ENCODE assay signal across 1 cellular context in the genomic region with DNA sequence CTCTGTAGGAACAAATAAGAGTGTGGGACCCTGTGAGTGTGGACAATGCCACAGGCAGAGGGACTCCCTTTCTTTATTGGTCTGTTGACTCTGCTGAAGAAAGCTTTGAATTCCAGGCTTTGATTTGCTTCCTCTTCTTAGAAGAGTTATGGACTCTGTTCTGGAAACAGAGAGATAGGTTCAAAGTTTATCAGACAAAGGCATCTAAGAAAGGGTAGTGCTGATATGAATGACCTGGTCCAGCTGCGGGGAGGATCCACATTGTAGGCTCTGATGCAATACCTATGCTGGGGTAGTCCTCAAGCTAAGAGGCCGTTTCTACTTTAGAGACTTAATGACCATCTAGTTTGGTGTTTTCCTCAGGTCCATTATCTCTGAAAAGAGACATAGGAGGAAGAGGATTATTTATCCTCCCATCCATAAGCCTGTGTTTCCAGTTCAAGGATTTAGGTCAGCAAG.
TF ChIP-seq lines count a peak whose summit lies in the region.

No MANE protein-coding gene starts in this region.

TF ChIP-seq in HepG2, 621 proteins besides CTCF, POLR2A, EP300 and RAD21 (continued from another document and continues in another):
- no peak for TF ChIP-seq ZNF670 (CRISPR knock-in tag; IDR thresholded peaks at IDR 0.05; ENCODE audit: borderline replicate concordance)
- TF ChIP-seq, protein P1, sequence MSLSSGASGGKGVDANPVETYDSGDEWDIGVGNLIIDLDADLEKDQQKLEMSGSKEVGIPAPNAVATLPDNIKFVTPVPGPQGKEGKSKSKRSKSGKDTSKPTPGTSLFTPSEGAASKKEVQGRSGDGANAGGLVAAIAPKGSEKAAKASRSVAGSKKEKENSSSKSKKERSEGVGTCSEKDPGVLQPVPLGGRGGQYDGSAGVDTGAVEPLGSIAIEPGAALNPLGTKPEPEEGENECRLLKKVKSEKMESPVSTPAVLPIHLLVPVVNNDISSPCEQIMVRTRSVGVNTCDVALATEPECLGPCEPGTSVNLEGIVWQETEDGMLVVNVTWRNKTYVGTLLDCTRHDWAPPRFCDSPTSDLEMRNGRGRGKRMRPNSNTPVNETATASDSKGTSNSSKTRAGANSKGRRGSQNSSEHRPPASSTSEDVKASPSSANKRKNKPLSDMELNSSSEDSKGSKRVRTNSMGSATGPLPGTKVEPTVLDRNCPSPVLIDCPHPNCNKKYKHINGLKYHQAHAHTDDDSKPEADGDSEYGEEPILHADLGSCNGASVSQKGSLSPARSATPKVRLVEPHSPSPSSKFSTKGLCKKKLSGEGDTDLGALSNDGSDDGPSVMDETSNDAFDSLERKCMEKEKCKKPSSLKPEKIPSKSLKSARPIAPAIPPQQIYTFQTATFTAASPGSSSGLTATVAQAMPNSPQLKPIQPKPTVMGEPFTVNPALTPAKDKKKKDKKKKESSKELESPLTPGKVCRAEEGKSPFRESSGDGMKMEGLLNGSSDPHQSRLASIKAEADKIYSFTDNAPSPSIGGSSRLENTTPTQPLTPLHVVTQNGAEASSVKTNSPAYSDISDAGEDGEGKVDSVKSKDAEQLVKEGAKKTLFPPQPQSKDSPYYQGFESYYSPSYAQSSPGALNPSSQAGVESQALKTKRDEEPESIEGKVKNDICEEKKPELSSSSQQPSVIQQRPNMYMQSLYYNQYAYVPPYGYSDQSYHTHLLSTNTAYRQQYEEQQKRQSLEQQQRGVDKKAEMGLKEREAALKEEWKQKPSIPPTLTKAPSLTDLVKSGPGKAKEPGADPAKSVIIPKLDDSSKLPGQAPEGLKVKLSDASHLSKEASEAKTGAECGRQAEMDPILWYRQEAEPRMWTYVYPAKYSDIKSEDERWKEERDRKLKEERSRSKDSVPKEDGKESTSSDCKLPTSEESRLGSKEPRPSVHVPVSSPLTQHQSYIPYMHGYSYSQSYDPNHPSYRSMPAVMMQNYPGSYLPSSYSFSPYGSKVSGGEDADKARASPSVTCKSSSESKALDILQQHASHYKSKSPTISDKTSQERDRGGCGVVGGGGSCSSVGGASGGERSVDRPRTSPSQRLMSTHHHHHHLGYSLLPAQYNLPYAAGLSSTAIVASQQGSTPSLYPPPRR (CRISPR knock-in tag; IDR thresholded peaks at IDR 0.05; ENCODE audit: borderline replicate concordance): peak; percentile 55; the same call in 1 of the 2 replicates
- no peak for TF ChIP-seq KMT2A (CRISPR knock-in tag; IDR thresholded peaks at IDR 0.05)
- TF ChIP-seq, protein P2, sequence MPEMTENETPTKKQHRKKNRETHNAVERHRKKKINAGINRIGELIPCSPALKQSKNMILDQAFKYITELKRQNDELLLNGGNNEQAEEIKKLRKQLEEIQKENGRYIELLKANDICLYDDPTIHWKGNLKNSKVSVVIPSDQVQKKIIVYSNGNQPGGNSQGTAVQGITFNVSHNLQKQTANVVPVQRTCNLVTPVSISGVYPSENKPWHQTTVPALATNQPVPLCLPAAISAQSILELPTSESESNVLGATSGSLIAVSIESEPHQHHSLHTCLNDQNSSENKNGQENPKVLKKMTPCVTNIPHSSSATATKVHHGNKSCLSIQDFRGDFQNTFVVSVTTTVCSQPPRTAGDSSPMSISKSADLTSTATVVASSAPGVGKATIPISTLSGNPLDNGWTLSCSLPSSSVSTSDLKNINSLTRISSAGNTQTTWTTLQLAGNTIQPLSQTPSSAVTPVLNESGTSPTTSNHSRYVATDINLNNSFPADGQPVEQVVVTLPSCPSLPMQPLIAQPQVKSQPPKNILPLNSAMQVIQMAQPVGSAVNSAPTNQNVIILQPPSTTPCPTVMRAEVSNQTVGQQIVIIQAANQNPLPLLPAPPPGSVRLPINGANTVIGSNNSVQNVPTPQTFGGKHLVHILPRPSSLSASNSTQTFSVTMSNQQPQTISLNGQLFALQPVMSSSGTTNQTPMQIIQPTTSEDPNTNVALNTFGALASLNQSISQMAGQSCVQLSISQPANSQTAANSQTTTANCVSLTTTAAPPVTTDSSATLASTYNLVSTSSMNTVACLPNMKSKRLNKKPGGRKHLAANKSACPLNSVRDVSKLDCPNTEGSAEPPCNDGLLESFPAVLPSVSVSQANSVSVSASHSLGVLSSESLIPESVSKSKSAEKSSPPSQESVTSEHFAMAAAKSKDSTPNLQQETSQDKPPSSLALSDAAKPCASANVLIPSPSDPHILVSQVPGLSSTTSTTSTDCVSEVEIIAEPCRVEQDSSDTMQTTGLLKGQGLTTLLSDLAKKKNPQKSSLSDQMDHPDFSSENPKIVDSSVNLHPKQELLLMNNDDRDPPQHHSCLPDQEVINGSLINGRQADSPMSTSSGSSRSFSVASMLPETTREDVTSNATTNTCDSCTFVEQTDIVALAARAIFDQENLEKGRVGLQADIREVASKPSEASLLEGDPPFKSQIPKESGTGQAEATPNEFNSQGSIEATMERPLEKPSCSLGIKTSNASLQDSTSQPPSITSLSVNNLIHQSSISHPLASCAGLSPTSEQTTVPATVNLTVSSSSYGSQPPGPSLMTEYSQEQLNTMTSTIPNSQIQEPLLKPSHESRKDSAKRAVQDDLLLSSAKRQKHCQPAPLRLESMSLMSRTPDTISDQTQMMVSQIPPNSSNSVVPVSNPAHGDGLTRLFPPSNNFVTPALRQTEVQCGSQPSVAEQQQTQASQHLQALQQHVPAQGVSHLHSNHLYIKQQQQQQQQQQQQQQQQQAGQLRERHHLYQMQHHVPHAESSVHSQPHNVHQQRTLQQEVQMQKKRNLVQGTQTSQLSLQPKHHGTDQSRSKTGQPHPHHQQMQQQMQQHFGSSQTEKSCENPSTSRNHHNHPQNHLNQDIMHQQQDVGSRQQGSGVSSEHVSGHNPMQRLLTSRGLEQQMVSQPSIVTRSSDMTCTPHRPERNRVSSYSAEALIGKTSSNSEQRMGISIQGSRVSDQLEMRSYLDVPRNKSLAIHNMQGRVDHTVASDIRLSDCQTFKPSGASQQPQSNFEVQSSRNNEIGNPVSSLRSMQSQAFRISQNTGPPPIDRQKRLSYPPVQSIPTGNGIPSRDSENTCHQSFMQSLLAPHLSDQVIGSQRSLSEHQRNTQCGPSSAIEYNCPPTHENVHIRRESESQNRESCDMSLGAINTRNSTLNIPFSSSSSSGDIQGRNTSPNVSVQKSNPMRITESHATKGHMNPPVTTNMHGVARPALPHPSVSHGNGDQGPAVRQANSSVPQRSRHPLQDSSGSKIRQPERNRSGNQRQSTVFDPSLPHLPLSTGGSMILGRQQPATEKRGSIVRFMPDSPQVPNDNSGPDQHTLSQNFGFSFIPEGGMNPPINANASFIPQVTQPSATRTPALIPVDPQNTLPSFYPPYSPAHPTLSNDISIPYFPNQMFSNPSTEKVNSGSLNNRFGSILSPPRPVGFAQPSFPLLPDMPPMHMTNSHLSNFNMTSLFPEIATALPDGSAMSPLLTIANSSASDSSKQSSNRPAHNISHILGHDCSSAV (CRISPR knock-in tag; IDR thresholded peaks at IDR 0.05; ENCODE audit: borderline replicate concordance): no peak
- no peak for TF ChIP-seq ZFP82 (CRISPR knock-in tag; IDR thresholded peaks at IDR 0.05; ENCODE audit: borderline replicate concordance)
- no peak for TF ChIP-seq KLF13 (CRISPR knock-in tag; IDR thresholded peaks at IDR 0.05)
- no peak for TF ChIP-seq MIXL1 (CRISPR knock-in tag; IDR thresholded peaks at IDR 0.05)
- no peak for TF ChIP-seq ZMYM4 (CRISPR knock-in tag; IDR thresholded peaks at IDR 0.05)
- peak; percentile 97 for TF ChIP-seq CEBPG (CRISPR knock-in tag; IDR thresholded peaks at IDR 0.05)
- TF ChIP-seq, protein P3, sequence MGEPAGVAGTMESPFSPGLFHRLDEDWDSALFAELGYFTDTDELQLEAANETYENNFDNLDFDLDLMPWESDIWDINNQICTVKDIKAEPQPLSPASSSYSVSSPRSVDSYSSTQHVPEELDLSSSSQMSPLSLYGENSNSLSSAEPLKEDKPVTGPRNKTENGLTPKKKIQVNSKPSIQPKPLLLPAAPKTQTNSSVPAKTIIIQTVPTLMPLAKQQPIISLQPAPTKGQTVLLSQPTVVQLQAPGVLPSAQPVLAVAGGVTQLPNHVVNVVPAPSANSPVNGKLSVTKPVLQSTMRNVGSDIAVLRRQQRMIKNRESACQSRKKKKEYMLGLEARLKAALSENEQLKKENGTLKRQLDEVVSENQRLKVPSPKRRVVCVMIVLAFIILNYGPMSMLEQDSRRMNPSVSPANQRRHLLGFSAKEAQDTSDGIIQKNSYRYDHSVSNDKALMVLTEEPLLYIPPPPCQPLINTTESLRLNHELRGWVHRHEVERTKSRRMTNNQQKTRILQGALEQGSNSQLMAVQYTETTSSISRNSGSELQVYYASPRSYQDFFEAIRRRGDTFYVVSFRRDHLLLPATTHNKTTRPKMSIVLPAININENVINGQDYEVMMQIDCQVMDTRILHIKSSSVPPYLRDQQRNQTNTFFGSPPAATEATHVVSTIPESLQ (CRISPR knock-in tag; conservative IDR thresholded peaks at IDR 0.05): no peak
- no peak for TF ChIP-seq ZNF136 (CRISPR knock-in tag; IDR thresholded peaks at IDR 0.05; ENCODE audit: low read depth)
- no peak for TF ChIP-seq ZNF17 (CRISPR knock-in tag; IDR thresholded peaks at IDR 0.05)
- TF ChIP-seq, protein P4, sequence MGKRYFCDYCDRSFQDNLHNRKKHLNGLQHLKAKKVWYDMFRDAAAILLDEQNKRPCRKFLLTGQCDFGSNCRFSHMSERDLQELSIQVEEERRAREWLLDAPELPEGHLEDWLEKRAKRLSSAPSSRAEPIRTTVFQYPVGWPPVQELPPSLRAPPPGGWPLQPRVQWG (CRISPR knock-in tag; IDR thresholded peaks at IDR 0.05; ENCODE audit: borderline replicate concordance, low read depth): no peak
- TF ChIP-seq ZNF550 (CRISPR knock-in tag; IDR thresholded peaks at IDR 0.05; ENCODE audit: borderline replicate concordance): no peak
- TF ChIP-seq, protein P5, sequence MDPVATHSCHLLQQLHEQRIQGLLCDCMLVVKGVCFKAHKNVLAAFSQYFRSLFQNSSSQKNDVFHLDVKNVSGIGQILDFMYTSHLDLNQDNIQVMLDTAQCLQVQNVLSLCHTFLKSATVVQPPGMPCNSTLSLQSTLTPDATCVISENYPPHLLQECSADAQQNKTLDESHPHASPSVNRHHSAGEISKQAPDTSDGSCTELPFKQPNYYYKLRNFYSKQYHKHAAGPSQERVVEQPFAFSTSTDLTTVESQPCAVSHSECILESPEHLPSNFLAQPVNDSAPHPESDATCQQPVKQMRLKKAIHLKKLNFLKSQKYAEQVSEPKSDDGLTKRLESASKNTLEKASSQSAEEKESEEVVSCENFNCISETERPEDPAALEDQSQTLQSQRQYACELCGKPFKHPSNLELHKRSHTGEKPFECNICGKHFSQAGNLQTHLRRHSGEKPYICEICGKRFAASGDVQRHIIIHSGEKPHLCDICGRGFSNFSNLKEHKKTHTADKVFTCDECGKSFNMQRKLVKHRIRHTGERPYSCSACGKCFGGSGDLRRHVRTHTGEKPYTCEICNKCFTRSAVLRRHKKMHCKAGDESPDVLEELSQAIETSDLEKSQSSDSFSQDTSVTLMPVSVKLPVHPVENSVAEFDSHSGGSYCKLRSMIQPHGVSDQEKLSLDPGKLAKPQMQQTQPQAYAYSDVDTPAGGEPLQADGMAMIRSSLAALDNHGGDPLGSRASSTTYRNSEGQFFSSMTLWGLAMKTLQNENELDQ (CRISPR knock-in tag; IDR thresholded peaks at IDR 0.05; ENCODE audit: borderline replicate concordance): no peak
- TF ChIP-seq DNMT1 (CRISPR knock-in tag; IDR thresholded peaks at IDR 0.05): no peak
- TF ChIP-seq, protein P6, sequence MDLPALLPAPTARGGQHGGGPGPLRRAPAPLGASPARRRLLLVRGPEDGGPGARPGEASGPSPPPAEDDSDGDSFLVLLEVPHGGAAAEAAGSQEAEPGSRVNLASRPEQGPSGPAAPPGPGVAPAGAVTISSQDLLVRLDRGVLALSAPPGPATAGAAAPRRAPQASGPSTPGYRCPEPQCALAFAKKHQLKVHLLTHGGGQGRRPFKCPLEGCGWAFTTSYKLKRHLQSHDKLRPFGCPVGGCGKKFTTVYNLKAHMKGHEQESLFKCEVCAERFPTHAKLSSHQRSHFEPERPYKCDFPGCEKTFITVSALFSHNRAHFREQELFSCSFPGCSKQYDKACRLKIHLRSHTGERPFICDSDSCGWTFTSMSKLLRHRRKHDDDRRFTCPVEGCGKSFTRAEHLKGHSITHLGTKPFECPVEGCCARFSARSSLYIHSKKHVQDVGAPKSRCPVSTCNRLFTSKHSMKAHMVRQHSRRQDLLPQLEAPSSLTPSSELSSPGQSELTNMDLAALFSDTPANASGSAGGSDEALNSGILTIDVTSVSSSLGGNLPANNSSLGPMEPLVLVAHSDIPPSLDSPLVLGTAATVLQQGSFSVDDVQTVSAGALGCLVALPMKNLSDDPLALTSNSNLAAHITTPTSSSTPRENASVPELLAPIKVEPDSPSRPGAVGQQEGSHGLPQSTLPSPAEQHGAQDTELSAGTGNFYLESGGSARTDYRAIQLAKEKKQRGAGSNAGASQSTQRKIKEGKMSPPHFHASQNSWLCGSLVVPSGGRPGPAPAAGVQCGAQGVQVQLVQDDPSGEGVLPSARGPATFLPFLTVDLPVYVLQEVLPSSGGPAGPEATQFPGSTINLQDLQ (CRISPR knock-in tag; IDR thresholded peaks at IDR 0.05): no peak
- no peak for TF ChIP-seq ZNF547 (CRISPR knock-in tag; IDR thresholded peaks at IDR 0.05)
- TF ChIP-seq ZNF605 (CRISPR knock-in tag; IDR thresholded peaks at IDR 0.05): peak; percentile 50; the same call in 1 of the 2 replicates
- TF ChIP-seq CHD4 (IDR thresholded peaks at IDR 0.05; ENCODE audit: borderline replicate concordance, low read length): no peak
- no peak for TF ChIP-seq NFRKB (IDR thresholded peaks at IDR 0.05)
- no peak for TF ChIP-seq FOXM1 (CRISPR knock-in tag; IDR thresholded peaks at IDR 0.05)
- TF ChIP-seq ERF (CRISPR knock-in tag; IDR thresholded peaks at IDR 0.05): peak; percentile 83
- no peak for TF ChIP-seq ZNF563 (CRISPR knock-in tag; IDR thresholded peaks at IDR 0.05)
- TF ChIP-seq DMAP1 (CRISPR knock-in tag; IDR thresholded peaks at IDR 0.05): no peak
- TF ChIP-seq ZFX (CRISPR knock-in tag; IDR thresholded peaks at IDR 0.05; ENCODE audit: low read depth): no peak; the same call in 1 of the 2 replicates
- TF ChIP-seq MLLT10 (CRISPR knock-in tag; IDR thresholded peaks at IDR 0.05): no peak
- no peak for TF ChIP-seq HNRNPL (IDR thresholded peaks at IDR 0.05; ENCODE audit: low read depth, low read length)
- TF ChIP-seq ZNF33A (CRISPR knock-in tag; IDR thresholded peaks at IDR 0.05; ENCODE audit: borderline replicate concordance): no peak
- TF ChIP-seq ZNF720 (CRISPR knock-in tag; IDR thresholded peaks at IDR 0.05): no peak
- TF ChIP-seq MBD4 (IDR thresholded peaks at IDR 0.05; ENCODE audit: borderline replicate concordance, low read length): no peak
- TF ChIP-seq CEBPB (IDR thresholded peaks at IDR 0.05; ENCODE audit: borderline replicate concordance, low read depth, low read length): peak; percentile 87
- no peak for TF ChIP-seq TOE1 (CRISPR knock-in tag; IDR thresholded peaks at IDR 0.05)
- no peak for TF ChIP-seq ZNF180 (CRISPR knock-in tag; IDR thresholded peaks at IDR 0.05; ENCODE audit: borderline replicate concordance, low read depth)
- no peak for TF ChIP-seq ZNF841 (CRISPR knock-in tag; IDR thresholded peaks at IDR 0.05; ENCODE audit: borderline replicate concordance)
- TF ChIP-seq, protein P7, sequence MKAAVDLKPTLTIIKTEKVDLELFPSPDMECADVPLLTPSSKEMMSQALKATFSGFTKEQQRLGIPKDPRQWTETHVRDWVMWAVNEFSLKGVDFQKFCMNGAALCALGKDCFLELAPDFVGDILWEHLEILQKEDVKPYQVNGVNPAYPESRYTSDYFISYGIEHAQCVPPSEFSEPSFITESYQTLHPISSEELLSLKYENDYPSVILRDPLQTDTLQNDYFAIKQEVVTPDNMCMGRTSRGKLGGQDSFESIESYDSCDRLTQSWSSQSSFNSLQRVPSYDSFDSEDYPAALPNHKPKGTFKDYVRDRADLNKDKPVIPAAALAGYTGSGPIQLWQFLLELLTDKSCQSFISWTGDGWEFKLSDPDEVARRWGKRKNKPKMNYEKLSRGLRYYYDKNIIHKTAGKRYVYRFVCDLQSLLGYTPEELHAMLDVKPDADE (CRISPR knock-in tag; IDR thresholded peaks at IDR 0.05): no peak
- no peak for TF ChIP-seq ZBTB3 (CRISPR knock-in tag; IDR thresholded peaks at IDR 0.05; ENCODE audit: borderline replicate concordance, low read depth)
- no peak for TF ChIP-seq ZNF674 (CRISPR knock-in tag; IDR thresholded peaks at IDR 0.05; ENCODE audit: low read depth)
- peak; percentile 85 for TF ChIP-seq HNF4A (CRISPR knock-in tag; IDR thresholded peaks at IDR 0.05)
- TF ChIP-seq RORA (CRISPR knock-in tag; IDR thresholded peaks at IDR 0.05): no peak
